13 cellular contexts compared by ENCODE assay signal in the genomic region with DNA sequence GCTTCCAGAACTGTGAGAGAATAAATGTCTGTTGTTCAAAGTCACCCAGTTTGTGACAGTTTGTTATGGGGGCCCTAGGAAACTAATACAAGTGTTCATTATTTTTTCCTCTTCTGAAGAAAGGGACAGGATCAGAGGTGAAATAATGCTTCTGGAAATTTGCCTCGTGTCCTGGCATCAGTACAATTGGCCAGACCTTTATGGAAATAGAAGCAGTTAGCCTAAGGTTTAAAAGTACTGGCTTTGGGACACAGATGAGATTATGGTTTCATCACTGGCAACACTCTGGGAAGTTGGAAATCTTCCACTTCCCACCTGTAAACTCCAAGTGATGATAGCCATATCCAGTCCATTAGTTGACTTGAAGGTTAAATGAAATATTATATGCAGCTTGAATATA.
DNase-seq lines count a peak whose midpoint lies in the region; ATAC-seq and TF ChIP-seq lines count a peak whose summit lies in the region.
"Had no signal": no experiment of that assay in that cellular context is flagged by ENCODE, and none has a peak within 500 bp of the region (broad histone marks: within the 10 kb centered on the region; RNA-seq: fewer than 3 reads in every experiment).

No MANE protein-coding gene starts in this region.

- TF ChIP-seq CTCF in VCaP (conservative IDR thresholded peaks at IDR 0.05) (no peak), gastroesophageal sphincter (IDR thresholded peaks at IDR 0.05) (no peak)

- no peak for TF ChIP-seq EP300 in gastroesophageal sphincter (IDR thresholded peaks at IDR 0.05)

- ATAC-seq in gastroesophageal sphincter (no peak), GM19463 (IDR thresholded peaks at IDR 0.05; ENCODE audit: unreplicated experiment) (no peak), esophagus mucosa (no peak)
- ATAC-seq: GM23338 had no signal

- H3K27ac ChIP-seq in VCaP: peak overlapping the region; percentile 59; the same call in 1 of the 2 replicates
- H3K27ac ChIP-seq in gastroesophageal sphincter: peak overlapping the region in 3 of 4 donors; percentile 22 to 77 (median 73)

- DNase-seq in G401 (ENCODE audit: low spot score) (peak; percentile 54), GF-D8 (lab: John Stamatoyannopoulos, UW) (no peak), AG08395 (ENCODE audit: low spot score) (no peak)
- DNase-seq: BE2C; CD4-positive, alpha-beta T cell; DMS79 treated with DMSO at 0.1 percent for 48 hours; HCEC 1CT; KBM-7 had no signal

- no peak for TF ChIP-seq POLR2A in gastroesophageal sphincter (IDR thresholded peaks at IDR 0.05)

- 15 to 18% methylated on average over 1 of the region's 1 CpG for WGBS in gastroesophageal sphincter (ENCODE audit: low coverage in 1 of 2), 2 donors

- H3K27me3 ChIP-seq in gastroesophageal sphincter: no peaks in the 10 kb centered on the region
- H3K27me3 ChIP-seq: BE2C had no signal

- H3K9me3 ChIP-seq in gastroesophageal sphincter: no peaks in the 10 kb centered on the region
- H3K9me3 ChIP-seq: BE2C had no signal

- H3K4me1 ChIP-seq in gastroesophageal sphincter: peaks cover 5 to 89% (median 30%) of the 10 kb centered on the region in 3 donors
- H3K4me1 ChIP-seq: BE2C had no signal

- in situ Hi-C loops in G401 (cut with HindIII; ENCODE audit: low sequenced_read_pairs): no loop called here

- H3K4me3 ChIP-seq in gastroesophageal sphincter: no peak overlapping the region
- H3K4me3 ChIP-seq: GM23338 had no signal

- no peaks in the 10 kb centered on the region for H3K36me3 ChIP-seq in gastroesophageal sphincter
- H3K36me3 ChIP-seq: BE2C had no signal
